In genomic region chr4:99564921-99565320, GRCh38 we compare ENCODE assay signal across 14 cellular contexts. TPM values are rescaled to one million over a fixed set of nuclear protein-coding genes. Genes with fewer than 3 reads are reported as not detected.
DNase-seq lines count a peak whose midpoint lies in the region.
"Had no signal": no experiment of that assay in that cellular context is flagged by ENCODE, and none has a peak within 500 bp of the region (broad histone marks: within the 10 kb centered on the region; RNA-seq: fewer than 3 reads in every experiment).

No MANE protein-coding gene starts in this region.

- no peaks in the 10 kb centered on the region for H3K36me3 ChIP-seq in GM23248 (ENCODE audit: low read depth)
- no peaks in the 10 kb centered on the region for H3K36me3 ChIP-seq in neuron (ENCODE audit: insufficient read depth, low read length)

- H3K4me1 ChIP-seq in GM23248 (ENCODE audit: insufficient read depth) (0 out of 2 replicates have a peak, but pooled peaks cover 3% of the 10 kb centered on the region), neuron (ENCODE audit: insufficient read depth, low read length) (peaks cover 3% of the 10 kb centered on the region)

- H3K79me2 ChIP-seq in GM23248 (ENCODE audit: insufficient read depth) = no peaks in the 10 kb centered on the region

- peaks cover 16% of the 10 kb centered on the region for H3F3A ChIP-seq in GM23248 (ENCODE audit: insufficient read depth)

- H4K20me1 ChIP-seq in GM23248 (ENCODE audit: insufficient read depth) = no peaks in the 10 kb centered on the region

- H3K4me2 ChIP-seq in GM23248 (ENCODE audit: unreplicated experiment) = peak overlapping the region; percentile 94

- peak overlapping the region; percentile 98 for H2AFZ ChIP-seq in GM23248
- peak overlapping the region; percentile 32 for H2AFZ ChIP-seq in neuron (ENCODE audit: low read depth, low read length)

- peaks cover 29% of the 10 kb centered on the region for H3K27me3 Mint-ChIP-seq in activated naive CD8-positive, alpha-beta T cell treated with anti-CD3 and anti-CD28 coated beads for 36 hours

- no peaks in the 10 kb centered on the region for H3K9me2 ChIP-seq in GM23248 (ENCODE audit: insufficient read depth)

- H3K4me3 ChIP-seq in GM23248 (no peak overlapping the region), neuron (ENCODE audit: low read length) (no peak overlapping the region)

- H3K9me3 ChIP-seq in GM23248 (ENCODE audit: low read depth) (no peaks in the 10 kb centered on the region), neuron (ENCODE audit: low read length) (no peaks in the 10 kb centered on the region)

- DNase-seq in GM23248 (no peak), NCI-H128 (lab: John Stamatoyannopoulos, UW; ENCODE audit: unreplicated experiment) (peak; percentile 16), mesenteric fat pad (ENCODE audit: low spot score) (no peak), C1 segment of cervical spinal cord (lab: John Stamatoyannopoulos, UW) (no peak)
- no peak for DNase-seq in activated naive CD8-positive, alpha-beta T cell treated with anti-CD3 and anti-CD28 coated beads for 36 hours
- no peak for DNase-seq in stimulated activated CD4-positive, alpha-beta T cell treated with anti-CD3 and anti-CD28 coated beads, Interleukin-12 subunit alpha, Interleukin-12 subunit beta, amount 100 ng/mL, for 4 hours
- DNase-seq: activated naive CD4-positive, alpha-beta T cell treated with Interleukin-2 at 50 U/mL for 16 hours; DMS53; NCI-H1436 had no signal

- H3K27ac Mint-ChIP-seq in activated naive CD8-positive, alpha-beta T cell treated with anti-CD3 and anti-CD28 coated beads for 36 hours = no peak overlapping the region

- H3K27me3 ChIP-seq in GM23248 (replicated peaks; ENCODE audit: insufficient read depth) (no peaks in the 10 kb centered on the region), neuron (ENCODE audit: insufficient read depth, low read length) (no peaks in the 10 kb centered on the region)

- H3K4me3 Mint-ChIP-seq in activated naive CD8-positive, alpha-beta T cell treated with anti-CD3 and anti-CD28 coated beads for 36 hours = peak overlapping the region; percentile 30
- H3K4me3 Mint-ChIP-seq: dendritic cell treated with granulocyte-macrophage colony-stimulating factor and Interleukin-4, amounts not matched to agents 40 ng/mL and 50 ng/mL, for 4 days had no signal

- H3K4me1 Mint-ChIP-seq in activated naive CD8-positive, alpha-beta T cell treated with anti-CD3 and anti-CD28 coated beads for 36 hours = peaks cover 14% of the 10 kb centered on the region

- H3K9me3 Mint-ChIP-seq in activated naive CD8-positive, alpha-beta T cell treated with anti-CD3 and anti-CD28 coated beads for 36 hours = no peaks in the 10 kb centered on the region
- H3K9me3 Mint-ChIP-seq: dendritic cell treated with granulocyte-macrophage colony-stimulating factor and Interleukin-4, amounts not matched to agents 40 ng/mL and 50 ng/mL, for 4 days had no signal

- no peaks in the 10 kb centered on the region for H3K36me3 Mint-ChIP-seq in activated naive CD8-positive, alpha-beta T cell treated with anti-CD3 and anti-CD28 coated beads for 36 hours

- H3K27ac ChIP-seq in GM23248 = no peak overlapping the region
- H3K27ac ChIP-seq: RWPE1 had no signal

- H3K9ac ChIP-seq in GM23248 = no peak overlapping the region

- in situ Hi-C loops in GM23248 (cut with MboI) = no loop called here

RNA-seq across cellular contexts. Expression of gene TRMT10A, which starts 1.1 kb away (rescaled TPM):
- 1.6 and 5.3 TPM in 2 replicates for total RNA-seq in GM23248 (2014; rRNA removed; shearing (Covaris generic))
- polyA plus RNA-seq in GM23248 (2016; fragmentation: Nextera tagmentation; extraction: Ambion mirVana) = 3.8 and 6.3 TPM in 2 replicates
- total RNA-seq in activated naive CD8-positive, alpha-beta T cell treated with anti-CD3 and anti-CD28 coated beads for 36 hours = 1 to 10 TPM; 8.5 to 8.8 TPM
- 4.1 TPM for total RNA-seq in mesenteric fat pad

RNA-seq across cellular contexts. Expression of gene MTTP, which starts 9.7 kb away (rescaled TPM):
- total RNA-seq in GM23248 (2014; rRNA removed; shearing (Covaris generic)) = not detected in 2 replicates
- polyA plus RNA-seq in GM23248 (2016; fragmentation: Nextera tagmentation; extraction: Ambion mirVana) = not detected in 2 replicates
- under 1 TPM; 0.34 to 0.47 TPM for total RNA-seq in activated naive CD8-positive, alpha-beta T cell treated with anti-CD3 and anti-CD28 coated beads for 36 hours
- total RNA-seq in mesenteric fat pad = 0.74 TPM

RNA-seq across cellular contexts. Expression of gene C4orf17, which starts 54.1 kb away (rescaled TPM):
- total RNA-seq in GM23248 (2014; rRNA removed; shearing (Covaris generic)) = not detected in 2 replicates
- not detected in 2 replicates for polyA plus RNA-seq in GM23248 (2016; fragmentation: Nextera tagmentation; extraction: Ambion mirVana)
- not detected for total RNA-seq in activated naive CD8-positive, alpha-beta T cell treated with anti-CD3 and anti-CD28 coated beads for 36 hours
- not detected for total RNA-seq in mesenteric fat pad
- total RNA-seq: frontal cortex, lower leg skin had no signal
